ENCODE assay signal across 25 cellular contexts in genomic region chr13:110200276-110200675, GRCh38.
"Had no signal": no experiment of that assay in that cellular context is flagged by ENCODE, and none has a peak within 500 bp of the region (broad histone marks: within the 10 kb centered on the region; RNA-seq: fewer than 3 reads in every experiment).

No MANE protein-coding gene starts in this region.

- H3K27ac Mint-ChIP-seq: activated CD8-positive, alpha-beta T cell treated with anti-CD3 and anti-CD28 coated beads, Interleukin-2, amount 10 ng/mL, durations not matched to agents 7 days and 5 days; activated naive CD4-positive, alpha-beta T cell treated with anti-CD3 and anti-CD28 coated beads, Interleukin-2, amount 50 U/mL, for 72 hours; activated T-cell treated with anti-CD3 and anti-CD28 coated beads, Interleukin-2, amount 50 U/mL, for 24 hours; activated T-helper 17 cell treated with anti-CD3 and anti-CD28 coated beads, Interleukin-2, amount 50 U/mL, for 72 hours; nephron; stimulated activated naive B cell treated with anti-CD40 and anti-IgM and Interleukin-4, amounts not matched to agents 10 μg/mL and 1 μg/mL and 100 μg/mL, for 72 hours; T-helper 2 cell treated with Interferon-gamma antibody and Interleukin-4, amounts not matched to agents 5 μg/mL and 100 μg/mL, for 36 hours had no signal

- H3K36me3 Mint-ChIP-seq: activated naive CD4-positive, alpha-beta T cell treated with anti-CD3 and anti-CD28 coated beads, Interleukin-2, amount 50 U/mL, for 72 hours; stimulated activated naive B cell treated with anti-CD40 and anti-IgM and Interleukin-4, amounts not matched to agents 10 μg/mL and 1 μg/mL and 100 μg/mL, for 72 hours had no signal

- H3K27me3 ChIP-seq: brain microvascular endothelial cell, esophagus squamous epithelium, gastroesophageal sphincter, sigmoid colon, upper lobe of left lung had no signal

- H3K9me3 ChIP-seq: esophagus squamous epithelium, gastroesophageal sphincter, sigmoid colon, upper lobe of left lung had no signal

- H3K4me3 Mint-ChIP-seq: activated CD8-positive, alpha-beta T cell treated with anti-CD3 and anti-CD28 coated beads, Interleukin-2, amount 10 ng/mL, durations not matched to agents 7 days and 5 days; activated T-cell treated with anti-CD3 and anti-CD28 coated beads, Interleukin-2, amount 50 U/mL, for 24 hours; activated T-helper 17 cell treated with anti-CD3 and anti-CD28 coated beads, Interleukin-2, amount 50 U/mL, for 72 hours; nephron; stimulated activated naive B cell treated with anti-CD40 and anti-IgM and Interleukin-4, amounts not matched to agents 10 μg/mL and 1 μg/mL and 100 μg/mL, for 72 hours; T-helper 2 cell treated with Interferon-gamma antibody and Interleukin-4, amounts not matched to agents 5 μg/mL and 100 μg/mL, for 36 hours had no signal

- H3K4me3 ChIP-seq: esophagus squamous epithelium, gastroesophageal sphincter, sigmoid colon, upper lobe of left lung had no signal

- H3K4me1 Mint-ChIP-seq: activated T-helper 17 cell treated with anti-CD3 and anti-CD28 coated beads, Interleukin-2, amount 50 U/mL, for 72 hours; nephron; stimulated activated naive B cell treated with anti-CD40 and anti-IgM and Interleukin-4, amounts not matched to agents 10 μg/mL and 1 μg/mL and 100 μg/mL, for 72 hours had no signal

- H3K4me1 ChIP-seq: upper lobe of left lung had no signal

- H3K27ac ChIP-seq: brain microvascular endothelial cell, esophagus squamous epithelium, gastroesophageal sphincter, WERI-Rb-1 had no signal

- DNase-seq: activated CD4-positive, alpha-beta T cell treated with anti-CD3 and anti-CD28 coated beads for 1 hour; activated CD4-positive, alpha-beta T cell treated with anti-CD3 and anti-CD28 coated beads, Interleukin-2, amount 50 U/mL, for 1 hour; activated CD8-positive, alpha-beta T cell treated with anti-CD3 and anti-CD28 coated beads, Interleukin-2, amount 10 ng/mL, durations not matched to agents 7 days and 5 days; activated T-cell treated with anti-CD3 and anti-CD28 coated beads, Interleukin-2, amount 50 U/mL, for 24 hours; aorta; brain microvascular endothelial cell; caudate nucleus; esophagus squamous epithelium; head of caudate nucleus; hypothalamus; left ventricle myocardium superior; mammary epithelial cell; occipital lobe; posterior cingulate gyrus; sigmoid colon; stimulated activated CD4-positive, alpha-beta T cell treated with anti-CD3 and anti-CD28 coated beads, Interleukin-2, amount 100 ng/mL, for 48 hours; stimulated activated CD8-positive, alpha-beta memory T cell treated with anti-CD3 and anti-CD28 coated beads, Interleukin-4, amount 100 ng/mL, for 48 hours; stimulated activated naive B cell treated with anti-CD40 and anti-IgM and Interleukin-4, amounts not matched to agents 10 μg/mL and 1 μg/mL and 100 μg/mL, for 72 hours; upper lobe of left lung; WERI-Rb-1 had no signal

- H3K9me3 Mint-ChIP-seq: activated naive CD4-positive, alpha-beta T cell treated with anti-CD3 and anti-CD28 coated beads, Interleukin-2, amount 50 U/mL, for 72 hours; activated T-cell treated with anti-CD3 and anti-CD28 coated beads, Interleukin-2, amount 50 U/mL, for 24 hours; activated T-helper 17 cell treated with anti-CD3 and anti-CD28 coated beads, Interleukin-2, amount 50 U/mL, for 72 hours; nephron; stimulated activated naive B cell treated with anti-CD40 and anti-IgM and Interleukin-4, amounts not matched to agents 10 μg/mL and 1 μg/mL and 100 μg/mL, for 72 hours; T-helper 2 cell treated with Interferon-gamma antibody and Interleukin-4, amounts not matched to agents 5 μg/mL and 100 μg/mL, for 36 hours had no signal

- H3K36me3 ChIP-seq: WERI-Rb-1 had no signal
